In genomic region chr14:54890794-54891193, GRCh38 we compare ENCODE assay signal across 13 cellular contexts. TPM values are rescaled to one million over a fixed set of nuclear protein-coding genes. Genes with fewer than 3 reads are reported as not detected.
DNase-seq lines count a peak whose midpoint lies in the region; ATAC-seq and TF ChIP-seq lines count a peak whose summit lies in the region.
"Had no signal": no experiment of that assay in that cellular context is flagged by ENCODE, and none has a peak within 500 bp of the region (broad histone marks: within the 10 kb centered on the region; RNA-seq: fewer than 3 reads in every experiment).

No MANE protein-coding gene starts in this region.

- no peak overlapping the region for H3K4me3 Mint-ChIP-seq in activated CD4-positive, alpha-beta T cell treated with anti-CD3 and anti-CD28 coated beads, Interleukin-2, amount 10 ng/mL, durations not matched to agents 7 days and 5 days
- H3K4me3 Mint-ChIP-seq in progenitor cell of endocrine pancreas (ENCODE audit: low read depth) (no peak overlapping the region), immature natural killer cell (no peak overlapping the region), mesothelial cell of epicardium (no peak overlapping the region), chondrocyte (ENCODE audit: unreplicated experiment) (no peak overlapping the region)
- H3K4me3 Mint-ChIP-seq: type B pancreatic cell had no signal

- TF ChIP-seq CTCF in progenitor cell of endocrine pancreas (IDR thresholded peaks at IDR 0.05; ENCODE audit: unreplicated experiment) (no peak), mesothelial cell of epicardium (IDR thresholded peaks at IDR 0.05; ENCODE audit: unreplicated experiment) (no peak), chondrocyte (IDR thresholded peaks at IDR 0.05) (no peak)

- POLR2A ChIA-PET in activated CD4-positive, alpha-beta T cell treated with anti-CD3 and anti-CD28 coated beads, Interleukin-2, amount 10 ng/mL, durations not matched to agents 7 days and 5 days (lab: Charles Lee): no interaction called here

- CTCF ChIA-PET in activated CD4-positive, alpha-beta T cell treated with anti-CD3 and anti-CD28 coated beads, Interleukin-2, amount 10 ng/mL, durations not matched to agents 7 days and 5 days (lab: Charles Lee): interaction anchor here (1.6 kb wide), 1 partner anchor 31 kb away, joined by 6 read pairs; no protein-coding TSS in a partner anchor

- H3K9me3 Mint-ChIP-seq in activated CD4-positive, alpha-beta T cell treated with anti-CD3 and anti-CD28 coated beads, Interleukin-2, amount 10 ng/mL, durations not matched to agents 7 days and 5 days: no peaks in the 10 kb centered on the region
- H3K9me3 Mint-ChIP-seq in progenitor cell of endocrine pancreas (ENCODE audit: low read depth): no peaks in the 10 kb centered on the region
- H3K9me3 Mint-ChIP-seq in immature natural killer cell: no peaks in the 10 kb centered on the region
- H3K9me3 Mint-ChIP-seq in mesothelial cell of epicardium: no peaks in the 10 kb centered on the region
- no peaks in the 10 kb centered on the region for H3K9me3 Mint-ChIP-seq in chondrocyte (ENCODE audit: low read depth)
- H3K9me3 Mint-ChIP-seq: type B pancreatic cell had no signal

- DNase-seq in activated CD4-positive, alpha-beta T cell treated with anti-CD3 and anti-CD28 coated beads, Interleukin-2, amount 10 ng/mL, durations not matched to agents 7 days and 5 days: no peak
- DNase-seq in activated CD4-positive, alpha-beta T cell treated with anti-CD3 and anti-CD28 coated beads for 48 hours: no peak
- DNase-seq in progenitor cell of endocrine pancreas (ENCODE audit: low spot score, unreplicated experiment): no peak
- no peak for DNase-seq in immature natural killer cell
- no peak for DNase-seq in mesothelial cell of epicardium (ENCODE audit: low spot score in 2 of 2, unreplicated experiment in 2 of 2)
- no peak for DNase-seq in chondrocyte (ENCODE audit: low spot score)
- DNase-seq: amygdala; GDM1; Right ventricle myocardium superior; stimulated activated CD4-positive, alpha-beta T cell treated with anti-CD3 and anti-CD28 coated beads, Interleukin-4, amount 100 ng/mL, for 24 hours had no signal

- H3K36me3 Mint-ChIP-seq in activated CD4-positive, alpha-beta T cell treated with anti-CD3 and anti-CD28 coated beads, Interleukin-2, amount 10 ng/mL, durations not matched to agents 7 days and 5 days (ENCODE audit: low read depth): peaks cover 11% of the 10 kb centered on the region
- peaks cover 6% of the 10 kb centered on the region for H3K36me3 Mint-ChIP-seq in progenitor cell of endocrine pancreas (ENCODE audit: insufficient read depth)
- peaks cover 0 to 4% (median 0%) of the 10 kb centered on the region in 3 donors for H3K36me3 Mint-ChIP-seq in immature natural killer cell
- no peaks in the 10 kb centered on the region for H3K36me3 Mint-ChIP-seq in mesothelial cell of epicardium
- no peaks in the 10 kb centered on the region for H3K36me3 Mint-ChIP-seq in chondrocyte (ENCODE audit: low read depth)
- H3K36me3 Mint-ChIP-seq: type B pancreatic cell had no signal

- H3K27me3 Mint-ChIP-seq in activated CD4-positive, alpha-beta T cell treated with anti-CD3 and anti-CD28 coated beads, Interleukin-2, amount 10 ng/mL, durations not matched to agents 7 days and 5 days: no peaks in the 10 kb centered on the region
- H3K27me3 Mint-ChIP-seq in progenitor cell of endocrine pancreas: no peaks in the 10 kb centered on the region
- peaks cover 0 to 3% (median 2%) of the 10 kb centered on the region in 3 donors for H3K27me3 Mint-ChIP-seq in immature natural killer cell (ENCODE audit: low read depth in 3 of 3)
- H3K27me3 Mint-ChIP-seq in mesothelial cell of epicardium (ENCODE audit: low read depth): no peaks in the 10 kb centered on the region
- no peaks in the 10 kb centered on the region for H3K27me3 Mint-ChIP-seq in chondrocyte (ENCODE audit: low read depth)
- H3K27me3 Mint-ChIP-seq: type B pancreatic cell had no signal

- peak overlapping the region; percentile 4 for H3K27ac Mint-ChIP-seq in activated CD4-positive, alpha-beta T cell treated with anti-CD3 and anti-CD28 coated beads, Interleukin-2, amount 10 ng/mL, durations not matched to agents 7 days and 5 days
- H3K27ac Mint-ChIP-seq in progenitor cell of endocrine pancreas (peak overlapping the region; percentile 4), immature natural killer cell (peak overlapping the region in 3 of 6 donors; percentile 5 to 85 (median 23)), mesothelial cell of epicardium (no peak overlapping the region), chondrocyte (ENCODE audit: unreplicated experiment) (no peak overlapping the region)
- H3K27ac Mint-ChIP-seq: type B pancreatic cell had no signal

- H3K4me1 Mint-ChIP-seq in activated CD4-positive, alpha-beta T cell treated with anti-CD3 and anti-CD28 coated beads, Interleukin-2, amount 10 ng/mL, durations not matched to agents 7 days and 5 days: peaks cover 50% of the 10 kb centered on the region
- H3K4me1 Mint-ChIP-seq in progenitor cell of endocrine pancreas (ENCODE audit: low read depth) (peaks cover 25% of the 10 kb centered on the region), immature natural killer cell (peaks cover 45 to 83% of the 10 kb centered on the region in 2 donors), mesothelial cell of epicardium (peaks cover 11% of the 10 kb centered on the region), chondrocyte (ENCODE audit: low read depth) (peaks cover 3% of the 10 kb centered on the region)

- peak; percentile 70 for ATAC-seq in GM21717 (IDR thresholded peaks at IDR 0.05; ENCODE audit: unreplicated experiment)
- peak; percentile 58 for ATAC-seq in HG03378 (IDR thresholded peaks at IDR 0.05; ENCODE audit: unreplicated experiment)

RNA-seq across cellular contexts. Expression of gene GCH1, which starts 11.8 kb away (rescaled TPM):
- 10 to 100 TPM; 54.8 to 55.1 TPM for total RNA-seq in activated CD4-positive, alpha-beta T cell treated with anti-CD3 and anti-CD28 coated beads, Interleukin-2, amount 10 ng/mL, durations not matched to agents 7 days and 5 days
- total RNA-seq in progenitor cell of endocrine pancreas (33.4 and 35.4 TPM in 2 replicates), mesothelial cell of epicardium (3.1 to 3.6 TPM (median 3.5 TPM) in 3 replicates), chondrocyte (0.56 to 1.4 TPM (median 0.95 TPM) in 3 replicates)
- 10 to 100 TPM; 41.7 to 53.2 (median 52.0) TPM for polyA plus RNA-seq in immature natural killer cell

Comparison
In these comparisons a context has a peak if more than half of its experiments do, and no peak if none do; other contexts are left out.
1. H3K27ac Mint-ChIP-seq: peak in activated CD4-positive, alpha-beta T cell treated with anti-CD3 and anti-CD28 coated beads, Interleukin-2, amount 10 ng/mL, durations not matched to agents 7 days and 5 days (single experiment) and progenitor cell of endocrine pancreas (single experiment); none in mesothelial cell of epicardium (single experiment) and chondrocyte (single experiment).